In the genomic region with DNA sequence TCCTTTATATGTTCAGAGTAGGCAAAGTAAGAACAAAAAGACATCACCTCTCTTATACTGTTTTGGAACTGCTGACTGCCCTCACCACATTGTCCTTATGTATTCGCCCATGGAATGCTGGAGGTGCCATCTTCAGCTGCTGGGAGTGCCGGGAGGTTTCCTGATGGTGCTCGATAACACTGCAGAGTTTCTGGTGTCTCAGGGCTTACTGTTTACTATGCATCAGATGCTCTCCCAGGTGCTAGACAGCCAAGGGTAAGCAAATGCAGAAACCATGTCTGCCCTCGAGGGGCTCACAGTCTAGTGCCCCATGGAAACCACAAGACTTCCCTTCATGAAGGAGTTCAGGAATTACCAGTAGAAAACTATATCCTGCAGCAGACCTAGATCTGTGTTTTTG, we compare ENCODE assay signal across 24 cellular contexts.
"Had no signal": no experiment of that assay in that cellular context is flagged by ENCODE, and none has a peak within 500 bp of the region (broad histone marks: within the 10 kb centered on the region; RNA-seq: fewer than 3 reads in every experiment).

No MANE protein-coding gene starts in this region.

- H3K36me3 Mint-ChIP-seq: memory B cell; mesothelial cell of epicardium; naive thymus-derived CD4-positive, alpha-beta T cell had no signal

- H3K4me1 Mint-ChIP-seq: memory B cell; mesothelial cell of epicardium; naive thymus-derived CD4-positive, alpha-beta T cell; nephron; stimulated activated naive CD8-positive, alpha-beta T cell treated with anti-CD3 and anti-CD28 coated beads, Interleukin-15, amount 100 ng/mL, for 72 hours had no signal

- H3K27ac ChIP-seq: coronary artery, gastrocnemius medialis, pancreas, right lobe of liver, thyroid gland, upper lobe of left lung, uterus had no signal

- H3K4me3 ChIP-seq: coronary artery, gastrocnemius medialis, lung, pancreas, right lobe of liver, thyroid gland, upper lobe of left lung, uterus had no signal

- H3K4me1 ChIP-seq: gastrocnemius medialis, pancreas, right lobe of liver, upper lobe of left lung, uterus had no signal

- H3K9me3 Mint-ChIP-seq: memory B cell; stimulated activated naive CD8-positive, alpha-beta T cell treated with anti-CD3 and anti-CD28 coated beads, Interleukin-15, amount 100 ng/mL, for 72 hours had no signal

- H3K36me3 ChIP-seq: gastrocnemius medialis, pancreas, right lobe of liver, thyroid gland, upper lobe of left lung, uterus had no signal

- H3K4me3 Mint-ChIP-seq: effector memory CD8-positive, alpha-beta T cell; memory B cell; mesothelial cell of epicardium; naive thymus-derived CD4-positive, alpha-beta T cell; nephron; stimulated activated naive CD8-positive, alpha-beta T cell treated with anti-CD3 and anti-CD28 coated beads, Interleukin-15, amount 100 ng/mL, for 72 hours had no signal

- H3K9me3 ChIP-seq: gastrocnemius medialis, pancreas, right lobe of liver, thyroid gland, upper lobe of left lung, uterus had no signal

- H3K27me3 ChIP-seq: pancreas, right lobe of liver, thyroid gland, upper lobe of left lung, uterus had no signal

- H3K27ac Mint-ChIP-seq: effector memory CD8-positive, alpha-beta T cell; memory B cell; mesothelial cell of epicardium; naive thymus-derived CD4-positive, alpha-beta T cell; nephron; stimulated activated naive CD8-positive, alpha-beta T cell treated with anti-CD3 and anti-CD28 coated beads, Interleukin-15, amount 100 ng/mL, for 72 hours had no signal

- DNase-seq: dermis blood vessel endothelial cell; effector memory CD8-positive, alpha-beta T cell; foreskin fibroblast; gastrocnemius medialis; kidney; naive thymus-derived CD4-positive, alpha-beta T cell; nucleus accumbens; pancreas; retina; small intestine; stimulated activated CD4-positive, alpha-beta T cell treated with anti-CD3 and anti-CD28 coated beads, Interleukin-15, amount 100 ng/mL, for 24 hours; stimulated activated CD4-positive, alpha-beta T cell treated with anti-CD3 and anti-CD28 coated beads, Interleukin-2, amount 100 ng/mL, for 48 hours; stimulated activated CD8-positive, alpha-beta memory T cell treated with anti-CD3 and anti-CD28 coated beads, Interleukin-4, amount 100 ng/mL, for 48 hours; stimulated activated naive CD4-positive, alpha-beta T cell; stimulated activated naive CD8-positive, alpha-beta T cell treated with anti-CD3 and anti-CD28 coated beads, Interleukin-15, amount 100 ng/mL, for 72 hours; upper lobe of left lung; uterus had no signal
